Comparison of ENCODE assay signal across 8 cellular contexts in genomic region chr18:43563780-43564179, GRCh38.
A peak's percentile ranks its signal among the peaks of the same experiment; 100 is the strongest.
DNase-seq lines count a peak whose midpoint lies in the region; ATAC-seq and TF ChIP-seq lines count a peak whose summit lies in the region.

No MANE protein-coding gene starts in this region.

- intact Hi-C loops in ovary (cut with DNase I), result no loop called here

- no peak overlapping the region for H3K14ac ChIP-seq in mesenchymal stem cell (ENCODE audit: low read length in 2 of 2)

- 31% methylated on average over 3 of the region's 3 CpGs for WGBS in mesenchymal stem cell
- 18 to 26% (median 19%) methylated on average over 3 of the region's 3 CpGs for WGBS in ovary, 3 donors

- H3K4me2 ChIP-seq in mesenchymal stem cell (ENCODE audit: low read length, poor library complexity, severe bottlenecking), result no peak overlapping the region

- no peak overlapping the region for H4K91ac ChIP-seq in mesenchymal stem cell (ENCODE audit: low read length)

- no peaks in the 10 kb centered on the region for H3K79me1 ChIP-seq in mesenchymal stem cell (replicated peaks; ENCODE audit: low read length, poor library complexity, severe bottlenecking)

- H3K23ac ChIP-seq in mesenchymal stem cell (ENCODE audit: low read length in 2 of 2), result no peak overlapping the region

- H3K27ac ChIP-seq in mesenchymal stem cell (ENCODE audit: low read length, poor library complexity, severe bottlenecking) (no peak overlapping the region), ovary (no peak overlapping the region)

- H2BK15ac ChIP-seq in mesenchymal stem cell (ENCODE audit: low read depth, poor library complexity, severe bottlenecking), result no peak overlapping the region

- no peak overlapping the region for H3K18ac ChIP-seq in mesenchymal stem cell (ENCODE audit: low read depth in 1 of 2, low read length in 2 of 2)

- no peak overlapping the region for H2BK12ac ChIP-seq in mesenchymal stem cell (ENCODE audit: low read length in 2 of 2)

- H3K27me3 ChIP-seq in mesenchymal stem cell (ENCODE audit: control insufficient read depth in 1 of 2, insufficient read depth in 1 of 2, low read length in 2 of 2), result peaks cover 0 to 3% of the 10 kb centered on the region in 2 experiments
- no peaks in the 10 kb centered on the region for H3K27me3 ChIP-seq in ovary

- no peak overlapping the region for H2BK5ac ChIP-seq in mesenchymal stem cell (ENCODE audit: low read depth, low read length, poor library complexity, severe bottlenecking)

- no peak overlapping the region for H3K9ac ChIP-seq in mesenchymal stem cell (ENCODE audit: low read length)

- H3K4me3 ChIP-seq in choroid plexus epithelial cell (ENCODE audit: low read depth, low read length) (no peak overlapping the region), mesenchymal stem cell (ENCODE audit: insufficient read depth in 1 of 2, low read depth in 1 of 2, low read length in 2 of 2) (no peak overlapping the region), ovary (no peak overlapping the region)

- no peak overlapping the region for H2BK120ac ChIP-seq in mesenchymal stem cell (ENCODE audit: low read depth, low read length)

- no peak for TF ChIP-seq POLR2A in ovary (IDR thresholded peaks at IDR 0.05)

- no peak for TF ChIP-seq EP300 in ovary (IDR thresholded peaks at IDR 0.05)

- no peak overlapping the region for H2AFZ ChIP-seq in mesenchymal stem cell (ENCODE audit: low read depth, low read length)

- H2AK5ac ChIP-seq in mesenchymal stem cell (ENCODE audit: low read length, severe bottlenecking), result no peak overlapping the region

- H4K8ac ChIP-seq in mesenchymal stem cell (ENCODE audit: low read length), result no peak overlapping the region

- H3K9me3 ChIP-seq in mesenchymal stem cell (ENCODE audit: control insufficient read depth, low read length) (no peaks in the 10 kb centered on the region), ovary (no peaks in the 10 kb centered on the region)

- H3K4me1 ChIP-seq in mesenchymal stem cell (ENCODE audit: control insufficient read depth, insufficient read depth, low read depth, low read length) (no peaks in the 10 kb centered on the region), ovary (ENCODE audit: insufficient read depth) (no peaks in the 10 kb centered on the region)

- no peaks in the 10 kb centered on the region for H3K36me3 ChIP-seq in mesenchymal stem cell (ENCODE audit: control insufficient read depth in 1 of 2, insufficient read depth in 2 of 2, low read depth in 1 of 2, low read length in 2 of 2)
- H3K36me3 ChIP-seq in ovary, result no peaks in the 10 kb centered on the region

- TF ChIP-seq CTCF in choroid plexus epithelial cell (conservative IDR thresholded peaks at IDR 0.05; ENCODE audit: low read depth, low read length), result peak; percentile 64
- TF ChIP-seq CTCF in ovary (IDR thresholded peaks at IDR 0.05), result peak in 1 of 3 donors; percentile 15

- no peak overlapping the region for H3K4ac ChIP-seq in mesenchymal stem cell (ENCODE audit: low read depth in 1 of 2, low read length in 2 of 2)

- ATAC-seq in HG02610 (IDR thresholded peaks at IDR 0.05; ENCODE audit: unreplicated experiment), result peak; percentile 61

- DNase-seq in DMS153 (lab: John Stamatoyannopoulos, UW) (peak; percentile 21), NCI-H460 (ENCODE audit: extremely low read depth, low read depth) (peak; percentile 26), choroid plexus epithelial cell (ENCODE audit: low read depth) (peak; percentile 66), mesenchymal stem cell (peak; percentile 60), ovary (no peak)
- DNase-seq in activated CD8-positive, alpha-beta memory T cell treated with anti-CD3 and anti-CD28 coated beads for 24 hours, result no peak
- DNase-seq in activated T-cell treated with anti-CD3 and anti-CD28 coated beads, Interleukin-2, amount 50 U/mL, for 48 hours, result no peak

Comparison
In these comparisons a context has a peak if more than half of its experiments do, and no peak if none do; other contexts are left out.
1. DNase-seq: peak in DMS153 (single experiment), NCI-H460 (single experiment), choroid plexus epithelial cell (single experiment) and mesenchymal stem cell (single experiment); none in activated CD8-positive, alpha-beta memory T cell treated with anti-CD3 and anti-CD28 coated beads for 24 hours (single experiment), activated T-cell treated with anti-CD3 and anti-CD28 coated beads, Interleukin-2, amount 50 U/mL, for 48 hours (0 of 2) and ovary (0 of 5).